ENCODE assay signal across 11 cellular contexts in genomic region chr22:40953446-40953845, GRCh38. TPM values are rescaled to one million over a fixed set of nuclear protein-coding genes. Genes with fewer than 3 reads are reported as not detected.
A peak's percentile ranks its signal among the peaks of the same experiment; 100 is the strongest.
DNase-seq lines count a peak whose midpoint lies in the region; ATAC-seq and TF ChIP-seq lines count a peak whose summit lies in the region.
"Had no signal": no experiment of that assay in that cellular context is flagged by ENCODE, and none has a peak within 500 bp of the region (broad histone marks: within the 10 kb centered on the region; RNA-seq: fewer than 3 reads in every experiment).

No MANE protein-coding gene starts in this region.

- H3K9me3 ChIP-seq in fibroblast of lung (ENCODE audit: control insufficient read depth, insufficient read depth, low read depth, low read length) = no peaks in the 10 kb centered on the region

- H3K4me2 ChIP-seq in fibroblast of lung (ENCODE audit: extremely low read depth, insufficient read depth, low read length) = peak overlapping the region; percentile 1

- H4K20me1 ChIP-seq in fibroblast of lung (ENCODE audit: control insufficient read depth, extremely low read depth, insufficient read depth, low read length) = no peaks in the 10 kb centered on the region

- H3K36me3 ChIP-seq in fibroblast of lung (ENCODE audit: control insufficient read depth, insufficient read depth, low read length) = peaks cover 1% of the 10 kb centered on the region

- peak overlapping the region; percentile 62 for H3K27ac Mint-ChIP-seq in activated naive CD4-positive, alpha-beta T cell treated with anti-CD3 and anti-CD28 coated beads, Interleukin-2, amount 10 ng/mL, durations not matched to agents 7 days and 5 days
- peak overlapping the region; percentile 45 to 50 for H3K27ac Mint-ChIP-seq in T-cell
- peak overlapping the region; percentile 99 for H3K27ac Mint-ChIP-seq in stimulated activated effector memory CD8-positive, alpha-beta T cell treated with anti-CD3 and anti-CD28 coated beads, Interleukin-12 subunit alpha, Interleukin-12 subunit beta, amount 100 ng/mL, for 72 hours

- no peak overlapping the region for H2AFZ ChIP-seq in fibroblast of lung (ENCODE audit: low read length)

- no peak overlapping the region for H3K9ac ChIP-seq in fibroblast of lung (ENCODE audit: insufficient read depth, low read length)

- no peak overlapping the region for H3K27ac ChIP-seq in fibroblast of lung (ENCODE audit: insufficient read depth, low read length)

- peaks cover 37% of the 10 kb centered on the region for H3K4me1 Mint-ChIP-seq in activated naive CD4-positive, alpha-beta T cell treated with anti-CD3 and anti-CD28 coated beads, Interleukin-2, amount 10 ng/mL, durations not matched to agents 7 days and 5 days
- peaks cover 41 to 43% (median 42%) of the 10 kb centered on the region in 3 donors for H3K4me1 Mint-ChIP-seq in T-cell
- H3K4me1 Mint-ChIP-seq in stimulated activated effector memory CD8-positive, alpha-beta T cell treated with anti-CD3 and anti-CD28 coated beads, Interleukin-12 subunit alpha, Interleukin-12 subunit beta, amount 100 ng/mL, for 72 hours = peaks cover 14% of the 10 kb centered on the region

- H3K4me3 ChIP-seq in fibroblast of lung (replicated peaks in 1 of 4; ENCODE audit: control extremely low read depth in 1 of 4, insufficient read depth in 1 of 4, low read depth in 3 of 4, low read length in 4 of 4) = peak overlapping the region in 1 of 4 experiments; percentile 24

- H3K9me3 Mint-ChIP-seq in activated naive CD4-positive, alpha-beta T cell treated with anti-CD3 and anti-CD28 coated beads, Interleukin-2, amount 10 ng/mL, durations not matched to agents 7 days and 5 days = no peaks in the 10 kb centered on the region
- H3K9me3 Mint-ChIP-seq in T-cell = no peaks in the 10 kb centered on the region
- no peaks in the 10 kb centered on the region for H3K9me3 Mint-ChIP-seq in stimulated activated effector memory CD8-positive, alpha-beta T cell treated with anti-CD3 and anti-CD28 coated beads, Interleukin-12 subunit alpha, Interleukin-12 subunit beta, amount 100 ng/mL, for 72 hours

- peaks cover 52% of the 10 kb centered on the region for H3K79me2 ChIP-seq in fibroblast of lung (ENCODE audit: control insufficient read depth, insufficient read depth, low read length)

- H3K36me3 Mint-ChIP-seq in activated naive CD4-positive, alpha-beta T cell treated with anti-CD3 and anti-CD28 coated beads, Interleukin-2, amount 10 ng/mL, durations not matched to agents 7 days and 5 days = peaks cover 31% of the 10 kb centered on the region
- peaks cover 13% of the 10 kb centered on the region for H3K36me3 Mint-ChIP-seq in T-cell
- H3K36me3 Mint-ChIP-seq in stimulated activated effector memory CD8-positive, alpha-beta T cell treated with anti-CD3 and anti-CD28 coated beads, Interleukin-12 subunit alpha, Interleukin-12 subunit beta, amount 100 ng/mL, for 72 hours = peaks cover 81% of the 10 kb centered on the region

- POLR2A ChIA-PET in T-cell (lab: Charles Lee) = interaction anchor here in 1 of 2 donors (0.6 kb wide), 1 partner anchor 140 kb away, joined by 3 read pairs; no protein-coding TSS in a partner anchor

- no peak for TF ChIP-seq CTCF in fibroblast of lung (conservative IDR thresholded peaks at IDR 0.05 in 1 of 2, IDR thresholded peaks at IDR 0.05 in 1 of 2; ENCODE audit: low read depth in 1 of 2, low read length in 2 of 2)

- peaks cover 6% of the 10 kb centered on the region for H3K27me3 Mint-ChIP-seq in activated naive CD4-positive, alpha-beta T cell treated with anti-CD3 and anti-CD28 coated beads, Interleukin-2, amount 10 ng/mL, durations not matched to agents 7 days and 5 days
- no peaks in the 10 kb centered on the region for H3K27me3 Mint-ChIP-seq in T-cell

- peak overlapping the region; percentile 98 for H3K4me3 Mint-ChIP-seq in activated naive CD4-positive, alpha-beta T cell treated with anti-CD3 and anti-CD28 coated beads, Interleukin-2, amount 10 ng/mL, durations not matched to agents 7 days and 5 days
- H3K4me3 Mint-ChIP-seq in T-cell = peak overlapping the region in 2 of 3 donors; percentile 10 to 48
- H3K4me3 Mint-ChIP-seq in stimulated activated effector memory CD8-positive, alpha-beta T cell treated with anti-CD3 and anti-CD28 coated beads, Interleukin-12 subunit alpha, Interleukin-12 subunit beta, amount 100 ng/mL, for 72 hours = peak overlapping the region; percentile 98

- peaks cover 3% of the 10 kb centered on the region for H3K4me1 ChIP-seq in fibroblast of lung (ENCODE audit: control insufficient read depth, extremely low read depth, insufficient read depth, low read length)

- no peaks in the 10 kb centered on the region for H3K27me3 ChIP-seq in fibroblast of lung (ENCODE audit: control insufficient read depth, insufficient read depth, low read length)

- no peak for DNase-seq in activated naive CD4-positive, alpha-beta T cell treated with anti-CD3 and anti-CD28 coated beads, Interleukin-2, amount 10 ng/mL, durations not matched to agents 7 days and 5 days
- no peak for DNase-seq in activated naive CD4-positive, alpha-beta T cell treated with Interleukin-2 at 50 U/mL for 16 hours
- DNase-seq in T-cell = no peak
- DNase-seq in fibroblast of lung (ENCODE audit: low read depth in 2 of 2) = peak in 1 of 2 donors; percentile 38
- no peak for DNase-seq in stimulated activated effector memory CD8-positive, alpha-beta T cell treated with anti-CD3 and anti-CD28 coated beads, Interleukin-12 subunit alpha, Interleukin-12 subunit beta, amount 100 ng/mL, for 72 hours (ENCODE audit: low spot score in 2 of 2)
- DNase-seq in stimulated activated naive CD4-positive, alpha-beta T cell treated with Interleukin-2 at 50 U/mL for 16 hours (lab: John Stamatoyannopoulos, UW) = no peak
- no peak for DNase-seq in nucleus accumbens (lab: John Stamatoyannopoulos, UW)
- DNase-seq: C1 segment of cervical spinal cord; central memory CD4-positive, alpha-beta T cell; NCI-H510A treated with DMSO at 0.1 percent for 48 hours had no signal

- no peak for ATAC-seq in T-cell (replicated peaks in 1 of 4)
- ATAC-seq in stimulated activated effector memory CD8-positive, alpha-beta T cell treated with anti-CD3 and anti-CD28 coated beads, Interleukin-12 subunit alpha, Interleukin-12 subunit beta, amount 100 ng/mL, for 72 hours = no peak
- ATAC-seq in HG03139 (IDR thresholded peaks at IDR 0.05; ENCODE audit: unreplicated experiment) = no peak

- CTCF ChIA-PET in activated naive CD4-positive, alpha-beta T cell treated with anti-CD3 and anti-CD28 coated beads, Interleukin-2, amount 10 ng/mL, durations not matched to agents 7 days and 5 days (lab: Charles Lee) = no interaction called here
- CTCF ChIA-PET in T-cell (lab: Charles Lee) = no interaction called here

RNA-seq across cellular contexts. Expression of gene RBX1, which starts 2.3 kb away (rescaled TPM):
- total RNA-seq in T-cell (10 to 100 TPM; 27.1 to 46.1 (median 39.7) TPM), fibroblast of lung (48.8 and 53.2 TPM in 2 replicates)
- polyA plus RNA-seq in fibroblast of lung = 89.6 and 94.6 TPM in 2 replicates
- 109 and 110 TPM in 2 replicates for polyA plus RNA-seq in fibroblast of lung (2012)
- polyA minus RNA-seq in fibroblast of lung (ENCODE audit: low replicate concordance) = 15.2 and 16.9 TPM in 2 replicates

Comparison
In these comparisons a context has a peak if more than half of its experiments do, and no peak if none do; other contexts are left out.
1. H3K27ac Mint-ChIP-seq: peak in every context shown above with its lines; median percentile 99 in stimulated activated effector memory CD8-positive, alpha-beta T cell treated with anti-CD3 and anti-CD28 coated beads, Interleukin-12 subunit alpha, Interleukin-12 subunit beta, amount 100 ng/mL, for 72 hours; 62 in activated naive CD4-positive, alpha-beta T cell treated with anti-CD3 and anti-CD28 coated beads, Interleukin-2, amount 10 ng/mL, durations not matched to agents 7 days and 5 days; 48 in T-cell.
2. H3K4me3 Mint-ChIP-seq: peak in every context shown above with its lines; median percentile 98 in activated naive CD4-positive, alpha-beta T cell treated with anti-CD3 and anti-CD28 coated beads, Interleukin-2, amount 10 ng/mL, durations not matched to agents 7 days and 5 days; 98 in stimulated activated effector memory CD8-positive, alpha-beta T cell treated with anti-CD3 and anti-CD28 coated beads, Interleukin-12 subunit alpha, Interleukin-12 subunit beta, amount 100 ng/mL, for 72 hours; 29 in T-cell.